ENCODE assay signal across 8 cellular contexts in genomic region chr16:14405611-14406537, GRCh38.
DNase-seq lines count a peak whose midpoint lies in the region; ATAC-seq and TF ChIP-seq lines count a peak whose summit lies in the region.

No MANE protein-coding gene starts in this region.

- no peak for TF ChIP-seq POLR2A in esophagus muscularis mucosa (IDR thresholded peaks at IDR 0.05; ENCODE audit: low read depth)

- 79% methylated on average over 7 of the region's 43 CpGs for WGBS in esophagus muscularis mucosa

- no peaks in the 10 kb centered on the region for H4K20me1 ChIP-seq in OCI-LY3 (ENCODE audit: insufficient read depth, low read length)

- ATAC-seq in HG02623 (IDR thresholded peaks at IDR 0.05; ENCODE audit: unreplicated experiment) (peak; percentile 77), foreskin keratinocyte (peak; percentile 57)
- no peak for ATAC-seq in stimulated activated naive CD8-positive, alpha-beta T cell treated with anti-CD3 and anti-CD28 coated beads, Interleukin-15, Interleukin-2, amounts not matched to agents 100 U/mL and 50 U/mL, for 24 hours

- intact Hi-C loops in esophagus muscularis mucosa (cut with DNase I): no loop called here

- H3K27ac ChIP-seq in OCI-LY3 (ENCODE audit: low read length) (no peak overlapping the region), foreskin keratinocyte (no peak overlapping the region), esophagus muscularis mucosa (replicated peaks in 1 of 4) (no peak overlapping the region)

- peak overlapping the region; percentile 46; the same call in 1 of the 2 replicates for H2AFZ ChIP-seq in OCI-LY3 (ENCODE audit: low read depth, low read length)

- H3K36me3 ChIP-seq in OCI-LY3 (replicated peaks; ENCODE audit: low read depth, low read length) (no peaks in the 10 kb centered on the region), esophagus muscularis mucosa (no peaks in the 10 kb centered on the region)

- H3K27me3 ChIP-seq in OCI-LY3 (ENCODE audit: low read depth, low read length) (no peaks in the 10 kb centered on the region), foreskin keratinocyte (no peaks in the 10 kb centered on the region), esophagus muscularis mucosa (no peaks in the 10 kb centered on the region)

- H3K9me3 ChIP-seq in OCI-LY3 (ENCODE audit: insufficient read depth, low read length) (no peaks in the 10 kb centered on the region), esophagus muscularis mucosa (no peaks in the 10 kb centered on the region)

- peak overlapping the region; percentile 13; the same call in 1 of the 2 replicates for H3K4me2 ChIP-seq in OCI-LY3 (ENCODE audit: low read length)

- no peak overlapping the region for H3K9ac ChIP-seq in OCI-LY3 (ENCODE audit: low read length)

- no peaks in the 10 kb centered on the region for H3K79me2 ChIP-seq in OCI-LY3 (ENCODE audit: low read length)

- no peak overlapping the region for H3K4me3 ChIP-seq in OCI-LY3 (ENCODE audit: low read length)
- no peak overlapping the region for H3K4me3 ChIP-seq in esophagus muscularis mucosa

- TF ChIP-seq CTCF in OCI-LY3 (IDR thresholded peaks at IDR 0.05; ENCODE audit: low read depth, low read length): no peak
- TF ChIP-seq CTCF in foreskin keratinocyte (conservative IDR thresholded peaks at IDR 0.05): no peak
- no peak for TF ChIP-seq CTCF in esophagus muscularis mucosa (IDR thresholded peaks at IDR 0.05)

- peak; percentile 50 for DNase-seq in activated CD4-positive, CD25-positive, alpha-beta regulatory T cell treated with anti-CD3 and anti-CD28 coated beads, Interleukin-2, amount 50 U/mL, for 72 hours
- no peak for DNase-seq in activated CD4-positive, CD25-positive, alpha-beta regulatory T cell (lab: John Stamatoyannopoulos, UW)
- DNase-seq in foreskin keratinocyte (no peak), RKO (ENCODE audit: low spot score) (no peak), esophagus muscularis mucosa (ENCODE audit: extremely low spot score) (no peak)
- peak; percentile 39 for DNase-seq in stimulated activated naive CD8-positive, alpha-beta T cell treated with anti-CD3 and anti-CD28 coated beads, Interleukin-15, Interleukin-2, amounts not matched to agents 100 U/mL and 50 U/mL, for 24 hours

- TF ChIP-seq EP300 in esophagus muscularis mucosa (IDR thresholded peaks at IDR 0.05): no peak

- H3K4me1 ChIP-seq in OCI-LY3 (ENCODE audit: low read length) (peaks cover 14% of the 10 kb centered on the region), foreskin keratinocyte (no peaks in the 10 kb centered on the region), esophagus muscularis mucosa (peaks cover 0 to 14% (median 0%) of the 10 kb centered on the region in 4 donors)

Comparison
In these comparisons a context has a peak if more than half of its experiments do, and no peak if none do; other contexts are left out.
1. DNase-seq: peak in activated CD4-positive, CD25-positive, alpha-beta regulatory T cell treated with anti-CD3 and anti-CD28 coated beads, Interleukin-2, amount 50 U/mL, for 72 hours (single experiment) and stimulated activated naive CD8-positive, alpha-beta T cell treated with anti-CD3 and anti-CD28 coated beads, Interleukin-15, Interleukin-2, amounts not matched to agents 100 U/mL and 50 U/mL, for 24 hours (single experiment); none in activated CD4-positive, CD25-positive, alpha-beta regulatory T cell (0 of 4), foreskin keratinocyte (0 of 2), RKO (single experiment) and esophagus muscularis mucosa (single experiment).